ENCODE assay signal across 21 cellular contexts in the genomic region with DNA sequence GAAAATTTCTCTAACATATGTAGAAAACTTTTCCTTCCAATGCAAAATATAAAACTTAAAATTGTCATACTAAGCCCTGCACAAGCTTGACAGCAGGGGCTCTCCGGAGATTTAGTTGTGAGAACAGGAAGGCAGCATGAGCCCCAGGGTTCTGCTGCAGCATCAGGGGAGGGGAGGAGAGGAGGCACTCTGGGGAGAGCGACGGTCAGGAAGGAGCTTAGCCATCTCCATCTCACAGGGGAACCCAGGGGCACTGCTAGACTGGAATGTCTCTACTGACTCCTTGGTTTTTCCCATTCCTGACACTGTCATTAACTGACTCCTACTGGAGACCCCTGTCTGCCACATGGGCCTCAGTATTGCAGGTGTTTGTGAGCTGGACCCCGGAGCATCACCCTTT.
DNase-seq lines count a peak whose midpoint lies in the region; TF ChIP-seq lines count a peak whose summit lies in the region.
"Had no signal": no experiment of that assay in that cellular context is flagged by ENCODE, and none has a peak within 500 bp of the region (broad histone marks: within the 10 kb centered on the region; RNA-seq: fewer than 3 reads in every experiment).

No MANE protein-coding gene starts in this region.

- H3K36me3 ChIP-seq in SK-N-MC (ENCODE audit: insufficient read depth, low read length) (no peaks in the 10 kb centered on the region), endodermal cell (ENCODE audit: control insufficient read depth, insufficient read depth, low read length) (peaks cover 6% of the 10 kb centered on the region), neuronal stem cell (replicated peaks in 1 of 2; ENCODE audit: control insufficient read depth in 2 of 2, insufficient read depth in 2 of 2, low read length in 2 of 2) (no peaks in the 10 kb centered on the region), sigmoid colon (no peaks in the 10 kb centered on the region)
- H3K36me3 ChIP-seq: BE2C had no signal

- H3K18ac ChIP-seq in neuronal stem cell (ENCODE audit: low read length): peak overlapping the region; percentile 45

- no peak overlapping the region for H4K91ac ChIP-seq in neuronal stem cell (ENCODE audit: low read depth, low read length, poor library complexity)

- TF ChIP-seq POLR2A in sigmoid colon (IDR thresholded peaks at IDR 0.05): no peak

- no peaks in the 10 kb centered on the region for H3K9me3 ChIP-seq in SK-N-MC (ENCODE audit: low read depth, low read length)
- peaks cover 37% of the 10 kb centered on the region for H3K9me3 ChIP-seq in endodermal cell (ENCODE audit: control insufficient read depth, low read length)
- H3K9me3 ChIP-seq in neuronal stem cell (replicated peaks in 1 of 2; ENCODE audit: control insufficient read depth in 2 of 2, insufficient read depth in 1 of 2, low read depth in 1 of 2, low read length in 2 of 2): peaks cover 6 to 32% of the 10 kb centered on the region in 2 donors
- no peaks in the 10 kb centered on the region for H3K9me3 ChIP-seq in sigmoid colon
- H3K9me3 ChIP-seq: BE2C had no signal

- TF ChIP-seq CTCF in endodermal cell (conservative IDR thresholded peaks at IDR 0.05) (no peak), sigmoid colon (IDR thresholded peaks at IDR 0.05) (no peak)

- H2BK120ac ChIP-seq in neuronal stem cell (ENCODE audit: low read depth, low read length): no peak overlapping the region

- 84 to 90% methylated on average over 4 of the region's 4 CpGs for WGBS in endodermal cell (ENCODE audit: insufficient coverage in 1 of 2, insufficient read length in 1 of 2), 2 experiments
- WGBS in neuronal stem cell (ENCODE audit: extremely low coverage in 2 of 2, insufficient read length in 2 of 2, insufficient replicate concordance in 1 of 2), 2 donors: no CpG with 5 or more reads among the region's 4 CpGs
- 77 to 92% methylated on average over 4 of the region's 4 CpGs for WGBS in sigmoid colon, 2 donors

- no peak overlapping the region for H3K23ac ChIP-seq in neuronal stem cell (ENCODE audit: low read depth, low read length, poor library complexity)

- TF ChIP-seq EP300 in sigmoid colon (IDR thresholded peaks at IDR 0.05): no peak

- H2BK15ac ChIP-seq in neuronal stem cell (ENCODE audit: low read length): no peak overlapping the region

- H3K4me2 ChIP-seq in neuronal stem cell (ENCODE audit: insufficient read depth, low read length, poor library complexity, severe bottlenecking): no peak overlapping the region
- H3K4me2 ChIP-seq: BLaER1 treated with 17β-estradiol and CSF1 and Interleukin-3, amounts not matched to agents 10 nM and 100 nM had no signal

- no peaks in the 10 kb centered on the region for H3K79me1 ChIP-seq in neuronal stem cell (ENCODE audit: low read depth, low read length)

- no peak overlapping the region for H2BK12ac ChIP-seq in neuronal stem cell (ENCODE audit: low read length)

- peaks cover 3% of the 10 kb centered on the region for H3K27me3 Mint-ChIP-seq in endodermal cell (ENCODE audit: insufficient read depth)
- H3K27me3 Mint-ChIP-seq: CD4-positive, alpha-beta T cell; CD8-positive, alpha-beta memory T cell had no signal

- H3K27ac ChIP-seq in SK-N-MC (no peak overlapping the region), endodermal cell (ENCODE audit: low read depth, low read length) (no peak overlapping the region), neuronal stem cell (replicated peaks; ENCODE audit: low read length) (no peak overlapping the region), sigmoid colon (no peak overlapping the region)
- H3K27ac ChIP-seq: BLaER1 treated with 17β-estradiol and CSF1 and Interleukin-3, amounts not matched to agents 10 nM and 100 nM; GM23248 had no signal

- H3K36me3 Mint-ChIP-seq in endodermal cell (ENCODE audit: low read depth): peaks cover 11% of the 10 kb centered on the region
- H3K36me3 Mint-ChIP-seq: CD14-positive monocyte had no signal

- no peak overlapping the region for H3K14ac ChIP-seq in neuronal stem cell (ENCODE audit: low read length)

- H3K9ac ChIP-seq in SK-N-MC (ENCODE audit: insufficient read length) (no peak overlapping the region), endodermal cell (ENCODE audit: extremely low read depth, low read length, poor library complexity, severe bottlenecking) (no peak overlapping the region), neuronal stem cell (ENCODE audit: low read depth, low read length, poor library complexity) (no peak overlapping the region)
- H3K9ac ChIP-seq: BLaER1 treated with 17β-estradiol and CSF1 and Interleukin-3, amounts not matched to agents 10 nM and 100 nM; GM23248 had no signal

- no peak overlapping the region for H4K8ac ChIP-seq in neuronal stem cell (ENCODE audit: low read depth, low read length)

- H3K4me1 Mint-ChIP-seq in endodermal cell: peaks cover 25% of the 10 kb centered on the region
- H3K4me1 Mint-ChIP-seq: CD14-positive monocyte; CD8-positive, alpha-beta memory T cell had no signal

- H3K4me1 ChIP-seq in endodermal cell (ENCODE audit: control insufficient read depth, insufficient read depth, low read length) (peaks cover 6% of the 10 kb centered on the region), neuronal stem cell (ENCODE audit: control insufficient read depth in 2 of 2, insufficient read depth in 1 of 2, low read depth in 1 of 2, low read length in 2 of 2) (peaks cover 2 to 4% of the 10 kb centered on the region in 2 donors), sigmoid colon (no peaks in the 10 kb centered on the region)
- H3K4me1 ChIP-seq: BE2C had no signal

- no peak overlapping the region for H2AK5ac ChIP-seq in neuronal stem cell (ENCODE audit: low read depth, low read length)

- H3K4ac ChIP-seq in neuronal stem cell (ENCODE audit: low read length): no peak overlapping the region

- H3K27ac Mint-ChIP-seq in endodermal cell: no peak overlapping the region
- H3K27ac Mint-ChIP-seq: CD14-positive monocyte; CD4-positive, alpha-beta T cell; CD8-positive, alpha-beta memory T cell had no signal

- H2AFZ ChIP-seq in neuronal stem cell (ENCODE audit: low read length): no peak overlapping the region
- H2AFZ ChIP-seq: GM23248 had no signal

- DNase-seq in SK-N-MC (ENCODE audit: low read depth, low spot score): no peak
- peak; percentile 58 for DNase-seq in endodermal cell
- no peak for DNase-seq in neuronal stem cell (ENCODE audit: low spot score)
- DNase-seq in stimulated activated CD4-positive, alpha-beta T cell treated with anti-CD3 and anti-CD28 coated beads, Interleukin-12 subunit alpha, Interleukin-12 subunit beta, amount 100 ng/mL, for 4 hours: no peak
- no peak for DNase-seq in activated CD4-positive, alpha-beta T cell treated with anti-CD3 and anti-CD28 coated beads for 4 hours
- DNase-seq in sigmoid colon: no peak
- DNase-seq: ACHN; AML-193; BE2C; CD4-positive, alpha-beta T cell; CD8-positive, alpha-beta memory T cell; DMS 273 treated with DMSO at 0.1 percent for 48 hours; DMS79; EL; GDM1; GM23248; H7; HCEC 1CT had no signal

- no peak overlapping the region for H2BK5ac ChIP-seq in neuronal stem cell (ENCODE audit: low read length)

- intact Hi-C loops in sigmoid colon (cut with DNase I): no loop called here

- peak overlapping the region; percentile 8; the same call in 1 of the 2 replicates for H3K4me3 ChIP-seq in SK-N-MC
- no peak overlapping the region for H3K4me3 ChIP-seq in endodermal cell (ENCODE audit: low read length)
- no peak overlapping the region for H3K4me3 ChIP-seq in neuronal stem cell (ENCODE audit: low read length in 2 of 2)
- no peak overlapping the region for H3K4me3 ChIP-seq in sigmoid colon
- H3K4me3 ChIP-seq: BLaER1 treated with 17β-estradiol and CSF1 and Interleukin-3, amounts not matched to agents 10 nM and 100 nM; GM12878; GM23248 had no signal

- H3K4me3 Mint-ChIP-seq in endodermal cell: no peak overlapping the region
- H3K4me3 Mint-ChIP-seq: CD4-positive, alpha-beta T cell; CD8-positive, alpha-beta memory T cell had no signal

- H3K9me3 Mint-ChIP-seq in endodermal cell: peaks cover 37% of the 10 kb centered on the region

- H3K27me3 ChIP-seq in endodermal cell (ENCODE audit: control insufficient read depth, insufficient read depth, low read length, poor library complexity, severe bottlenecking): no peaks in the 10 kb centered on the region
- H3K27me3 ChIP-seq in neuronal stem cell (ENCODE audit: control insufficient read depth in 3 of 3, insufficient read depth in 3 of 3, low read depth in 1 of 3, low read length in 3 of 3): peaks cover 0 to 6% (median 0%) of the 10 kb centered on the region in 3 experiments
- no peaks in the 10 kb centered on the region for H3K27me3 ChIP-seq in sigmoid colon
- H3K27me3 ChIP-seq: BE2C; BLaER1 treated with 17β-estradiol and CSF1 and Interleukin-3, amounts not matched to agents 10 nM and 100 nM had no signal
